Comparison of ENCODE assay signal across 8 cellular contexts in the genomic region with DNA sequence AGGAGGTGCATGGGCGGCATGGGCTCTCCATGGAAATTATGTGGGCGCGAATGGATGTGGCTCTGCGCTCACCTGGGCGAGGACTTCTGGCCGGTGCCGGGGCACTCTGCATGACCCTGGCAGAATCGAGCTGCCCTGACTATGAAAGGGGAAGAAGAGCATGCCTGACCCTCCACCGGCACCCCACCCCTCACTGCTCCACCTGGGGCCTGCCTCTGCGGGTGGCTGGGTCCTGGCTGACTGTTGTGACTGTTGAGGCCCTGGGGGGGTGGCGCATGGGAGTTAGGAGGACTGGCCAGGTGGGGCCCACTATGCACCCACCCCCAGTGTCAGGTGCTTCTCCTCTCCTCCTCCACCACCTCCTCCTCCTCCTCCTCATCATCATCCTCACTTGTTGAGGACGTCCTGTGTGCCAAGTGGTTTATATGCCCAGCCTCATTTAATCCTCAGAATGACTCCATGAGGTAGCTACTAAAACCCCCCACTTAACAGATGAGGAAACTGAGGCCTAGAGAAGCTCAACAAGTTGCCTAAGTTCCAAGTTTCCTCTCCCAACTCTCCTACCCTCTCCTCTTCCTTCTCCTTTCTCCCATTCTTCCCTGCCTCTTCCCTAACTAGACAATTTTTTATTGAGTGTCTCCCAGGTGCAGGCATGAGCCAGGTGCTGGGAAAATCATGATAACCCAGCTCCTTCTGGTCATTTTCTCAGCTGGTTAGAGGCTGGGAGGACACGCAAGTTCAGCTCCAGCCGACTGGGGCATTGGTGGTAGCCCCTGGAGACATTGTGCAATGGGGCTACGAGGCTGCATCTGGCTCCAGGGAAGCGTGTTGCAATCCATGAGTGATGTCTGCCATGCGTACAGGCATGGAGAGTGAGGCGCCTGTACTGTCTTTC. TPM values are rescaled to one million over a fixed set of nuclear protein-coding genes. Genes with fewer than 3 reads are reported as not detected.
DNase-seq lines count a peak whose midpoint lies in the region; ATAC-seq and TF ChIP-seq lines count a peak whose summit lies in the region.

No MANE protein-coding gene starts in this region.

- no peak overlapping the region for H3K4me3 Mint-ChIP-seq in Caco-2 (ENCODE audit: unreplicated experiment)
- no peak overlapping the region for H3K4me3 Mint-ChIP-seq in nephron

- intact Hi-C loops in Caco-2 (cut with micrococcal nuclease; ENCODE audit: unreplicated experiment), result no loop called here

- H3K4me1 Mint-ChIP-seq in Caco-2 (ENCODE audit: low read depth, unreplicated experiment), result peaks cover 20% of the 10 kb centered on the region
- peaks cover 28% of the 10 kb centered on the region for H3K4me1 Mint-ChIP-seq in nephron

- no peaks in the 10 kb centered on the region for H3K27me3 ChIP-seq in Caco-2 (replicated peaks; ENCODE audit: control insufficient read depth, insufficient read depth, low read length)

- H3K27ac ChIP-seq in coronary artery, result peak overlapping the region in 1 of 2 donors; percentile 85

- peak overlapping the region; percentile 80 for H3K27ac Mint-ChIP-seq in Caco-2 (ENCODE audit: unreplicated experiment)
- peak overlapping the region; percentile 73 to 97 (median 89) for H3K27ac Mint-ChIP-seq in nephron

- H3K4me3 ChIP-seq in Caco-2 (ENCODE audit: low read depth, low read length), result no peak overlapping the region
- H3K4me3 ChIP-seq in coronary artery, result peak overlapping the region; percentile 40

- no peak for TF ChIP-seq CTCF in Caco-2 (IDR thresholded peaks at IDR 0.05; ENCODE audit: insufficient read depth in 1 of 2, low read depth in 1 of 2, low read length in 1 of 2, severe bottlenecking in 1 of 2, unreplicated experiment in 1 of 2)
- TF ChIP-seq CTCF in coronary artery (IDR thresholded peaks at IDR 0.05), result no peak
- TF ChIP-seq CTCF in nephron (IDR thresholded peaks at IDR 0.05; ENCODE audit: unreplicated experiment in 3 of 3), result no peak

- POLR2A ChIA-PET in Caco-2 (lab: Charles Lee), result no interaction called here

- H3K4me1 ChIP-seq in Caco-2, result peaks cover 41% of the 10 kb centered on the region

- DNase-seq in Caco-2 (peak in 1 of 2 experiments; percentile 59), NOMO-1 (lab: John Stamatoyannopoulos, UW; ENCODE audit: unreplicated experiment in 2 of 2) (peak; percentile 76 to 90), coronary artery (ENCODE audit: low spot score) (no peak), NCI-H524 treated with DMSO at 0.1 percent for 48 hours (lab: John Stamatoyannopoulos, UW) (no peak), D341Med (ENCODE audit: low spot score) (no peak)

- H3K9me3 Mint-ChIP-seq in Caco-2 (ENCODE audit: unreplicated experiment) (no peaks in the 10 kb centered on the region), nephron (no peaks in the 10 kb centered on the region)

- H3K36me3 Mint-ChIP-seq in Caco-2 (ENCODE audit: insufficient read depth, unreplicated experiment), result no peaks in the 10 kb centered on the region
- no peaks in the 10 kb centered on the region for H3K36me3 Mint-ChIP-seq in nephron (ENCODE audit: low read depth)

- BruUV-seq in Caco-2 (replicated peaks; lab: Mats Ljungman, UMichigan), result no TSS peak

- no peaks in the 10 kb centered on the region for H3K36me3 ChIP-seq in Caco-2 (ENCODE audit: control insufficient read depth, insufficient read depth, low read length)

- ATAC-seq in HG03460 (IDR thresholded peaks at IDR 0.05; ENCODE audit: unreplicated experiment) (no peak), GM19455 (IDR thresholded peaks at IDR 0.05; ENCODE audit: unreplicated experiment) (no peak)

- H3K27me3 Mint-ChIP-seq in Caco-2 (ENCODE audit: insufficient read depth, unreplicated experiment) (no peaks in the 10 kb centered on the region), nephron (ENCODE audit: low read depth) (peaks cover 21% of the 10 kb centered on the region)

- no peaks in the 10 kb centered on the region for H3K9me3 ChIP-seq in Caco-2

- CTCF ChIA-PET in Caco-2 (lab: Charles Lee), result interaction anchor here (1.3 kb wide), 1 partner anchor 165 kb away, joined by 7 read pairs; no protein-coding TSS in a partner anchor

RNA-seq across cellular contexts. Expression of a gene that starts 2.3 kb away (rescaled TPM):
- total RNA-seq in Caco-2 (2022), result 0.52 TPM in 1 of 2 replicates, not detected in the other

Comparison
In these comparisons a context has a peak if more than half of its experiments do, and no peak if none do; other contexts are left out.
1. DNase-seq: peak in NOMO-1 (2 of 2); none in coronary artery (single experiment), NCI-H524 treated with DMSO at 0.1 percent for 48 hours (single experiment) and D341Med (single experiment).